ENCODE assay signal across 32 cellular contexts in the genomic region with DNA sequence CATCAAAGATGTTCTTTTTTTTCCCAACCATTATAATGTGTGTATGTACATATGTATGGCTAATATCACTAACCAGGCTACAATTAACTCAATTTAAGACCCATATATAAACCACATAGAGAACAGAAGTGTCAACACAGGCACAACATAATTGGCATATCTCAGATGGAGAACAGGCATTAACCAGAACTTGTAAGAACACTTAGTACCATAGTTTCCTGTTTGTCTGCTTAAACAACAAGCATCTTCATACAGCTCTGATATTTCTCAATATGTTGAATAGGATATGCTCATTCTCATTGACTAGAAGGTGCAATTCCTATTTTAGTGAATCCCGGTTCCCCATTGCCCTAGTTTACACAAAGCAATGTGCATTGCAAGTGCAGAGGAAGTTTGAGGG.
"Had no signal": no experiment of that assay in that cellular context is flagged by ENCODE, and none has a peak within 500 bp of the region (broad histone marks: within the 10 kb centered on the region; RNA-seq: fewer than 3 reads in every experiment).

No MANE protein-coding gene starts in this region.

- H3K9me3 Mint-ChIP-seq: activated CD4-positive, alpha-beta T cell treated with anti-CD3 and anti-CD28 coated beads, Interleukin-2, amount 10 ng/mL, durations not matched to agents 24 days and 14 days; activated CD8-positive, alpha-beta T cell treated with anti-CD3 and anti-CD28 coated beads for 36 hours; activated naive CD8-positive, alpha-beta T cell treated with anti-CD3 and anti-CD28 coated beads for 36 hours; activated T-cell treated with anti-CD3 and anti-CD28 coated beads, Interleukin-2, amount 50 U/mL, for 72 hours; activated T-helper 17 cell treated with anti-CD3 and anti-CD28 coated beads, Interleukin-2, amount 50 U/mL, for 72 hours; central memory CD8-positive, alpha-beta T cell; T-cell had no signal

- FAIRE-seq: RCC 7860 had no signal

- H3K36me3 ChIP-seq: brain microvascular endothelial cell had no signal

- H3K4me2 ChIP-seq: KMS-11, PC-9 had no signal

- H3K36me3 Mint-ChIP-seq: activated naive CD8-positive, alpha-beta T cell treated with anti-CD3 and anti-CD28 coated beads for 36 hours; T-cell had no signal

- H2AFZ ChIP-seq: PC-9 had no signal

- H3K4me3 Mint-ChIP-seq: activated CD4-positive, alpha-beta T cell treated with anti-CD3 and anti-CD28 coated beads, Interleukin-2, amount 10 ng/mL, durations not matched to agents 24 days and 14 days; activated CD8-positive, alpha-beta T cell treated with anti-CD3 and anti-CD28 coated beads for 36 hours; activated naive CD8-positive, alpha-beta T cell treated with anti-CD3 and anti-CD28 coated beads for 36 hours; activated T-cell treated with anti-CD3 and anti-CD28 coated beads, Interleukin-2, amount 50 U/mL, for 72 hours; activated T-helper 17 cell treated with anti-CD3 and anti-CD28 coated beads, Interleukin-2, amount 50 U/mL, for 72 hours; central memory CD8-positive, alpha-beta T cell; T-cell; T-helper 17 cell had no signal

- H3K4me1 Mint-ChIP-seq: activated CD4-positive, alpha-beta T cell treated with anti-CD3 and anti-CD28 coated beads, Interleukin-2, amount 10 ng/mL, durations not matched to agents 24 days and 14 days; activated naive CD8-positive, alpha-beta T cell treated with anti-CD3 and anti-CD28 coated beads for 36 hours; activated T-helper 17 cell treated with anti-CD3 and anti-CD28 coated beads, Interleukin-2, amount 50 U/mL, for 72 hours; T-cell; T-helper 17 cell had no signal

- ATAC-seq: activated CD8-positive, alpha-beta T cell treated with anti-CD3 and anti-CD28 coated beads for 36 hours; activated T-cell treated with anti-CD3 and anti-CD28 coated beads, Interleukin-2, amount 50 U/mL, for 72 hours; activated T-helper 17 cell treated with anti-CD3 and anti-CD28 coated beads, Interleukin-2, amount 50 U/mL, for 72 hours; Right ventricle myocardium inferior; SK-N-SH treated with all-trans-retinoic acid at 6 μM for 48 hours; T-cell; T-helper 17 cell had no signal

- H3K4me3 ChIP-seq: PC-9 had no signal

- H3K27me3 ChIP-seq: brain microvascular endothelial cell had no signal

- DNase-seq: activated CD4-positive, alpha-beta T cell treated with anti-CD3 and anti-CD28 coated beads, Interleukin-2, amount 50 U/mL, for 4 hours; activated CD8-positive, alpha-beta T cell treated with anti-CD3 and anti-CD28 coated beads for 36 hours; activated effector memory CD4-positive, alpha-beta T cell treated with anti-CD3 and anti-CD28 coated beads, Interleukin-2, amount 50 U/mL, for 16 hours; activated naive CD4-positive, alpha-beta T cell; activated naive CD4-positive, alpha-beta T cell treated with anti-CD3 and anti-CD28 coated beads, Interleukin-2, amount 50 U/mL, for 16 hours; activated naive CD8-positive, alpha-beta T cell treated with anti-CD3 and anti-CD28 coated beads for 36 hours; activated T-cell treated with anti-CD3 and anti-CD28 coated beads, Interleukin-2, amount 50 U/mL, for 1 hour; activated T-cell treated with anti-CD3 and anti-CD28 coated beads, Interleukin-2, amount 50 U/mL, for 72 hours; amniotic stem cell; aorta; brain microvascular endothelial cell; MM.1S; NCI-H1092 treated with DMSO at 0.1 percent for 48 hours; NCI-H187 treated with DMSO at 0.1 percent for 48 hours; NCI-H2081; NCI-H2171 treated with DMSO at 0.1 percent for 48 hours; NCI-H2227 treated with DMSO at 0.1 percent for 48 hours; NCI-H446; NCI-H510A treated with DMSO at 0.1 percent for 48 hours; NCI-H526 treated with DMSO at 0.1 percent for 48 hours; PC-9; SIG-M5; T-cell; T-helper 17 cell had no signal

- H3K9ac ChIP-seq: KMS-11 had no signal

- H3K27ac ChIP-seq: brain microvascular endothelial cell, KMS-11, PC-9, RWPE1 had no signal

- H3K27ac Mint-ChIP-seq: activated CD4-positive, alpha-beta T cell treated with anti-CD3 and anti-CD28 coated beads, Interleukin-2, amount 10 ng/mL, durations not matched to agents 24 days and 14 days; activated CD8-positive, alpha-beta T cell treated with anti-CD3 and anti-CD28 coated beads for 36 hours; activated naive CD8-positive, alpha-beta T cell treated with anti-CD3 and anti-CD28 coated beads for 36 hours; activated T-cell treated with anti-CD3 and anti-CD28 coated beads, Interleukin-2, amount 50 U/mL, for 72 hours; activated T-helper 17 cell treated with anti-CD3 and anti-CD28 coated beads, Interleukin-2, amount 50 U/mL, for 72 hours; T-cell; T-helper 17 cell had no signal
